ENCODE assay signal across 7 cellular contexts in the genomic region with DNA sequence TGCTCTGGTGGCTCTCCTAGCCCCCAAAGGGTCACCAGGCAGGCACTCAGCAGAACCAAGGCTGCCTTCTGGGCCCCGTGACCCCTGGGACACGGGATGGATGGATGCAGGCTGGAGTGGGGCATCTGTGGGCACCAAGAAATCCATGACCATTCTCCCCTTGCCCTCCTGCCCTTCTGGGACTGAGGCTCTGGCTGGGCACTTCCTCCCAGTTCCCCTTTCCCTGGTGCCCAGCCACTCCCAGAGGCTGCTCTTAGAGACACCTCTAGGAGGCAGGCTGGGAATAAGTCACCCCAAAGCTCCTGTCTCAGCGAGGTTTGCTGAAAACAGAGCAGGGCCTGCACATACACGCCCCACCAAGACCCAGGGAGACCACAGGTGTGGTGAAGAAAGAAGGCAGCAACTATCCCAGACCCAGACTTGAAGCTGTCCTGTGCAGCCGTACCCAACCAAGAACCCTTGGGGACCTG. TPM values are rescaled to one million over a fixed set of nuclear protein-coding genes. Genes with fewer than 3 reads are reported as not detected.
DNase-seq lines count a peak whose midpoint lies in the region; ATAC-seq and TF ChIP-seq lines count a peak whose summit lies in the region.

No MANE protein-coding gene starts in this region.

- 19 to 79% (median 22%) methylated on average over 5 of the region's 5 CpGs for WGBS in adipose tissue, 3 donors

- H3K36me3 ChIP-seq in subcutaneous abdominal adipose tissue (ENCODE audit: control insufficient read depth in 5 of 5, insufficient read depth in 5 of 5, low read length in 5 of 5) = peaks cover 0 to 26% (median 18%) of the 10 kb centered on the region in 5 donors

- peak overlapping the region; percentile 43 to 88 (median 77) for H3K9ac ChIP-seq in subcutaneous abdominal adipose tissue (ENCODE audit: low read length in 5 of 5)

- peak; percentile 22 for ATAC-seq in HG03342 (IDR thresholded peaks at IDR 0.05; ENCODE audit: unreplicated experiment)
- no peak for ATAC-seq in HG03095 (IDR thresholded peaks at IDR 0.05; ENCODE audit: unreplicated experiment)

- H3K4me1 Mint-ChIP-seq in immature natural killer cell = peaks cover 46 to 50% of the 10 kb centered on the region in 2 donors

- H3K27ac ChIP-seq in adipose tissue (ENCODE audit: low read depth, low read length) (peak overlapping the region; percentile 77), subcutaneous abdominal adipose tissue (ENCODE audit: low read depth, low read length) (peak overlapping the region; percentile 91)

- H3K4me3 Mint-ChIP-seq in immature natural killer cell = peak overlapping the region; percentile 86 to 95 (median 90)

- H3K27ac Mint-ChIP-seq in immature natural killer cell = peak overlapping the region; percentile 87 to 98 (median 92)

- peaks cover 7 to 20% (median 10%) of the 10 kb centered on the region in 3 donors for H3K36me3 Mint-ChIP-seq in immature natural killer cell

- peaks cover 5 to 11% (median 9%) of the 10 kb centered on the region in 3 donors for H3K27me3 Mint-ChIP-seq in immature natural killer cell (ENCODE audit: low read depth in 3 of 3)

- no peak for DNase-seq in immature natural killer cell
- DNase-seq in NCI-H1417 treated with DMSO at 0.1 percent for 48 hours (lab: John Stamatoyannopoulos, UW) = no peak

- H3K4me1 ChIP-seq in subcutaneous abdominal adipose tissue (ENCODE audit: control insufficient read depth in 5 of 5, insufficient read depth in 5 of 5, low read length in 5 of 5) = peaks cover 8 to 38% (median 25%) of the 10 kb centered on the region in 5 donors

- peak; percentile 20; the same call in 1 of the 2 replicates for TF ChIP-seq CTCF in GM12874 (IDR thresholded peaks at IDR 0.05; ENCODE audit: insufficient read depth, low read depth, low read length)

- H3K9me3 Mint-ChIP-seq in immature natural killer cell = no peaks in the 10 kb centered on the region

- no peaks in the 10 kb centered on the region for H3K9me3 ChIP-seq in subcutaneous abdominal adipose tissue (ENCODE audit: control insufficient read depth in 5 of 5, low read length in 5 of 5)

- H3K27me3 ChIP-seq in subcutaneous abdominal adipose tissue (ENCODE audit: control insufficient read depth in 5 of 5, insufficient read depth in 4 of 5, low read length in 5 of 5) = no peaks in the 10 kb centered on the region

- H3K4me3 ChIP-seq in subcutaneous abdominal adipose tissue (ENCODE audit: low read depth in 1 of 5, low read length in 5 of 5) = peak overlapping the region; percentile 48 to 77 (median 73)

RNA-seq across cellular contexts. Expression of gene STING1, which starts 0.9 kb away (rescaled TPM):
- polyA plus RNA-seq in adipose tissue (10 to 100 TPM in 2 of 3 donors, 1 to 10 TPM in 1; 8.0 to 52.5 (median 28.3) TPM), immature natural killer cell (100 to 1,000 TPM in 2 of 3 donors, 10 to 100 TPM in 1; 67.8 to 150 (median 142) TPM)

RNA-seq across cellular contexts. Expression of gene SMIM33, which starts 10.8 kb away (rescaled TPM):
- polyA plus RNA-seq in adipose tissue = under 1 TPM in 1 of 3 donors, not detected in 2; 0.04 TPM
- polyA plus RNA-seq in immature natural killer cell = not detected

RNA-seq across cellular contexts. Expression of gene ECSCR, which starts 19.1 kb away (rescaled TPM):
- polyA plus RNA-seq in adipose tissue = 10 to 100 TPM in 2 of 3 donors, 1 to 10 TPM in 1; 8.5 to 80.6 (median 38.8) TPM
- polyA plus RNA-seq in immature natural killer cell = under 1 TPM in 1 of 3 donors, not detected in 2; 0.73 TPM

RNA-seq across cellular contexts. Expression of gene DNAJC18, which starts 42.3 kb away (rescaled TPM):
- polyA plus RNA-seq in adipose tissue = 1 to 10 TPM; 1.0 to 5.6 (median 4.0) TPM
- polyA plus RNA-seq in immature natural killer cell = 1 to 10 TPM in 2 of 3 donors, not detected in 1; 3.7 to 4.3 TPM

Comparison
In these comparisons a context has a peak if more than half of its experiments do, and no peak if none do; other contexts are left out.
1. RNA of gene ECSCR, which starts 19.1 kb away (polyA plus RNA-seq): 8.5 to 80.6 TPM in adipose tissue; 0.73 TPM in immature natural killer cell; every median in the first group is over 4 times any median in the second.